Comparison of ENCODE assay signal across 1 cellular context in the genomic region with DNA sequence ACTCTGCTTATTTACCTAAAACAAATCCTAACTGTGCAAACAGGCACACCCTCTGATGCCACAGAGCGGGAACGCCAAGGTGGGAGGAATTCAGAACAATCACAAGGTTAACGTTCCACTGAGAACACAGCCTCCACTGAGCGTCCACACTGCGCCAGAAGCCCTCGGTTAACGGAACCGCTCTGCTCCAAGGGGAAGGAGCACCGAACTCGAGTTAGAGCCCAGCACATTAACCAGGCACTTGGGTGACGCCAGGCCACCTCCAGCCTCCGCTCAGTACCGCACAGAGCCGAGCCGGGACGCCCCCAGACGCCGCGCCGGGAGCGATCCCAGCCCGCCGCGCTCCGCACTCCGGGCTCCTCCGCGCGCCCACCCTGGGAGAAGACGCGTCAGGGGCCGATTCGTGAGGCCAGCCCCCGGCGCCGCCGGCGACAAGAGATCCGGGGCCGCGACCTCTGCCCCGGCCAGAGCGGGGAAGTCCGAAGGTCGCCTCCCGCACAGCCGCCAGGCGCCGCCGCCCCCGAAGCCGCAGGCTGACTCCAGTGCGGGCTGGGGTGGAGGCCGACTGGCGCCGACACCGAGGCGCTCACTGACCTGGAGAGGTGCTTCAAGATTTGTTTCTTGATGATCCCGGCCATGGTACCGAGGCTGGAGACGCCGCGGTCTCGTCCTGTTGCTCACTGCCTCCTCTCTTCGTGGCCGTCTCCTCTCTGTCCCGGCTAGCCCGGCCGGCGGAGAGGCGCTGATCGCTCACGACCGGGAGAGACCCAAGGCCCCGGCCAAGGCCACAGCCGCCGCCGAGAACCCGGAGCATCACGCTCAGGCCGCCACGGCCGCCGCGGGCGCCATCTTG.
TF ChIP-seq lines count a peak whose summit lies in the region.

No MANE protein-coding gene starts in this region.

TF ChIP-seq in HepG2, 621 proteins besides CTCF, POLR2A, EP300 and RAD21 (continued from another document):
- TF ChIP-seq HOMEZ (CRISPR knock-in tag; IDR thresholded peaks at IDR 0.05; ENCODE audit: low read depth) (no peak), BRCA1 (CRISPR knock-in tag; IDR thresholded peaks at IDR 0.05) (no peak), ARID2 (CRISPR knock-in tag; IDR thresholded peaks at IDR 0.05; ENCODE audit: borderline replicate concordance) (0 out of 2 replicates have a peak, but pooled peaks have one; percentile 25), NAIF1 (CRISPR knock-in tag; IDR thresholded peaks at IDR 0.05; ENCODE audit: borderline replicate concordance) (0 out of 2 replicates have a peak, but pooled peaks have one; percentile 20), KLF6 (CRISPR knock-in tag; IDR thresholded peaks at IDR 0.05) (no peak), SIX4 (CRISPR knock-in tag; IDR thresholded peaks at IDR 0.05) (no peak), CBX5 (CRISPR knock-in tag; IDR thresholded peaks at IDR 0.05; ENCODE audit: borderline replicate concordance) (no peak), ZZZ3 (CRISPR knock-in tag; IDR thresholded peaks at IDR 0.05; ENCODE audit: borderline replicate concordance) (no peak), TOPORS (CRISPR knock-in tag; IDR thresholded peaks at IDR 0.05) (peak; percentile 52; the same call in 1 of the 2 replicates), IRF2 (CRISPR knock-in tag; IDR thresholded peaks at IDR 0.05) (no peak), THRA (CRISPR knock-in tag; IDR thresholded peaks at IDR 0.05; ENCODE audit: borderline replicate concordance) (peak; percentile 10; the same call in 1 of the 2 replicates), SSRP1 (CRISPR knock-in tag; IDR thresholded peaks at IDR 0.05) (no peak), BCL3 (CRISPR knock-in tag; IDR thresholded peaks at IDR 0.05) (peak; percentile 74; the same call in 1 of the 2 replicates), RFXANK (CRISPR knock-in tag; IDR thresholded peaks at IDR 0.05) (no peak), BORCS8-MEF2B (CRISPR knock-in tag; IDR thresholded peaks at IDR 0.05) (no peak), HNF4G (IDR thresholded peaks at IDR 0.05; ENCODE audit: borderline replicate concordance, low read depth, low read length) (peak; percentile 90), HNF4G (CRISPR knock-in tag; IDR thresholded peaks at IDR 0.05; ENCODE audit: borderline replicate concordance, low read depth) (peak; percentile 88; the same call in 1 of the 2 replicates), ZHX1 (CRISPR knock-in tag; IDR thresholded peaks at IDR 0.05; ENCODE audit: low read depth) (0 out of 2 replicates have a peak, but pooled peaks have one; percentile 19), SOX13 (IDR thresholded peaks at IDR 0.05) (no peak), SOX13 (CRISPR knock-in tag; conservative IDR thresholded peaks at IDR 0.05 in 1 of 2, IDR thresholded peaks at IDR 0.05 in 1 of 2) (peak in 1 of 2 experiments; percentile 53; a peak in 1 of 4 replicates), IRX3 (CRISPR knock-in tag; IDR thresholded peaks at IDR 0.05; ENCODE audit: borderline replicate concordance, low read depth) (no peak), ZNF207 (IDR thresholded peaks at IDR 0.05; ENCODE audit: borderline replicate concordance) (no peak), TARDBP (CRISPR knock-in tag; IDR thresholded peaks at IDR 0.05) (peak; percentile 66), ZNF333 (CRISPR knock-in tag; IDR thresholded peaks at IDR 0.05; ENCODE audit: borderline replicate concordance) (peak; percentile 82; the same call in 1 of the 2 replicates), DNMT3B (CRISPR knock-in tag; conservative IDR thresholded peaks at IDR 0.05) (no peak), PHF8 (CRISPR knock-in tag; IDR thresholded peaks at IDR 0.05) (peak; percentile 93), JARID2 (CRISPR knock-in tag; IDR thresholded peaks at IDR 0.05; ENCODE audit: insufficient replicate concordance) (no peak), GLI4 (CRISPR knock-in tag; IDR thresholded peaks at IDR 0.05; ENCODE audit: borderline replicate concordance) (0 out of 2 replicates have a peak, but pooled peaks have one; percentile 54)
- TF ChIP-seq, protein P1, sequence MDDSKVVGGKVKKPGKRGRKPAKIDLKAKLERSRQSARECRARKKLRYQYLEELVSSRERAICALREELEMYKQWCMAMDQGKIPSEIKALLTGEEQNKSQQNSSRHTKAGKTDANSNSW (CRISPR knock-in tag; IDR thresholded peaks at IDR 0.05; ENCODE audit: borderline replicate concordance): no peak
- TF ChIP-seq, protein P2, sequence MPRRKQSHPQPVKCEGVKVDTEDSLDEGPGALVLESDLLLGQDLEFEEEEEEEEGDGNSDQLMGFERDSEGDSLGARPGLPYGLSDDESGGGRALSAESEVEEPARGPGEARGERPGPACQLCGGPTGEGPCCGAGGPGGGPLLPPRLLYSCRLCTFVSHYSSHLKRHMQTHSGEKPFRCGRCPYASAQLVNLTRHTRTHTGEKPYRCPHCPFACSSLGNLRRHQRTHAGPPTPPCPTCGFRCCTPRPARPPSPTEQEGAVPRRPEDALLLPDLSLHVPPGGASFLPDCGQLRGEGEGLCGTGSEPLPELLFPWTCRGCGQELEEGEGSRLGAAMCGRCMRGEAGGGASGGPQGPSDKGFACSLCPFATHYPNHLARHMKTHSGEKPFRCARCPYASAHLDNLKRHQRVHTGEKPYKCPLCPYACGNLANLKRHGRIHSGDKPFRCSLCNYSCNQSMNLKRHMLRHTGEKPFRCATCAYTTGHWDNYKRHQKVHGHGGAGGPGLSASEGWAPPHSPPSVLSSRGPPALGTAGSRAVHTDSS (CRISPR knock-in tag; conservative IDR thresholded peaks at IDR 0.05): no peak
- TF ChIP-seq, protein P3, sequence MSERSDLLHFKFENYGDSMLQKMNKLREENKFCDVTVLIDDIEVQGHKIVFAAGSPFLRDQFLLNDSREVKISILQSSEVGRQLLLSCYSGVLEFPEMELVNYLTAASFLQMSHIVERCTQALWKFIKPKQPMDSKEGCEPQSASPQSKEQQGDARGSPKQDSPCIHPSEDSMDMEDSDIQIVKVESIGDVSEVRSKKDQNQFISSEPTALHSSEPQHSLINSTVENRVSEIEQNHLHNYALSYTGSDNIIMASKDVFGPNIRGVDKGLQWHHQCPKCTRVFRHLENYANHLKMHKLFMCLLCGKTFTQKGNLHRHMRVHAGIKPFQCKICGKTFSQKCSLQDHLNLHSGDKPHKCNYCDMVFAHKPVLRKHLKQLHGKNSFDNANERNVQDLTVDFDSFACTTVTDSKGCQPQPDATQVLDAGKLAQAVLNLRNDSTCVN (CRISPR knock-in tag; IDR thresholded peaks at IDR 0.05; ENCODE audit: borderline replicate concordance): peak; percentile 52; the same call in 1 of the 2 replicates
- TF ChIP-seq, protein P4, sequence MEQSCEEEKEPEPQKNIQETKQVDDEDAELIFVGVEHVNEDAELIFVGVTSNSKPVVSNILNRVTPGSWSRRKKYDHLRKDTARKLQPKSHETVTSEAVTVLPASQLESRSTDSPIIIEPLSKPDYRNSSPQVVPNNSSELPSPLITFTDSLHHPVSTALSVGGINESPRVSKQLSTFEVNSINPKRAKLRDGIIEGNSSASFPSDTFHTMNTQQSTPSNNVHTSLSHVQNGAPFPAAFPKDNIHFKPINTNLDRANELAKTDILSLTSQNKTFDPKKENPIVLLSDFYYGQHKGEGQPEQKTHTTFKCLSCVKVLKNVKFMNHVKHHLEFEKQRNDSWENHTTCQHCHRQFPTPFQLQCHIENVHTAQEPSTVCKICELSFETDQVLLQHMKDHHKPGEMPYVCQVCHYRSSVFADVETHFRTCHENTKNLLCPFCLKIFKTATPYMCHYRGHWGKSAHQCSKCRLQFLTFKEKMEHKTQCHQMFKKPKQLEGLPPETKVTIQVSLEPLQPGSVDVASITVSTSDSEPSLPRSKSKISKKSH (CRISPR knock-in tag; IDR thresholded peaks at IDR 0.05; ENCODE audit: borderline replicate concordance): no peak
